Comparison of ENCODE assay signal across 9 cellular contexts in the genomic region with DNA sequence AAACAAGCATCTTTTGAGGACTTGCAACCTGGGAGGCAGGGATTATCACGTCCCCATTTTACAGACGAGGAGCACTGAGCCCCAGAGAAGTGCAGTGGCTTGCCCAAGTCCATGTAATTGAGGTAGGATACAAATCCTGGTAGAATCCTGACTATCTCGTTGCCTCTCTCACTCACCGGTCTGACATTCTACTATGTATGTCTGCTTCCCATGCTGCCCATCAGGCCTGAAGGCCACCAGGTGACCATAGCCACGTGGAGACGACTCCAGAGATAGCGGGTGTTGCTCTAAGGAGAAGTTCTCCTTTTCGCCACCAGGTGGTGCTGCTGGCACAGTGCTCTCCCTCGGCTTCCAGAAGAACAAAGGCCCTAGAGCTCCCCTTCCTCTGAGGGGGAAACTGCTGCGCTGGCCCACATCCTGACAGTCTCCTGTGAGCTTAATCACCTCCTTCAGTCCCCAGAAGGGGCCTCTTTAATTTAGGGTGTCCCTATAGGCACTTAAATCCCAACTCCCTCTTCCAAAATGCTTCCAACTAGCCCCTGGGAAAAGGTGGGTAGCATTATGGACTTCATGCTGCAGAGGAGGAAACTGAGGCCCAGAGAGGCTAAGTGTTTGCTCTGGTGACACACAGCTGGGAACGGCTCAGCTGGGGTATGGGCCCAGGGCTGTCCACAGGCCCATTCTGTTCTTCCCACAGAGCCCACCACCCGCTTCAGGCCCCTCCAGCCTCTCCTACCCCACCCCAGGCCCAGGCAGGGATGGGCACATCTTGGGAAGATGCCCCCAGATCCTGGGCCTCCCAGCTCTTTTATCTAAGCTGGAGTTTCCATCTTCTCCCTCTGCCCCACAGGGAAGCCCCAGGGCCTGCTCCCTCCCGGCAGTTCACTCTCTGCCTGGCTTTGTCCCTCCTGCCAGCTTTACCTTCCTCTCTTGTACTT. TPM values are rescaled to one million over a fixed set of nuclear protein-coding genes. Genes with fewer than 3 reads are reported as not detected.
DNase-seq lines count a peak whose midpoint lies in the region; FAIRE-seq and TF ChIP-seq lines count a peak whose summit lies in the region.
"Had no signal": no experiment of that assay in that cellular context is flagged by ENCODE, and none has a peak within 500 bp of the region (broad histone marks: within the 10 kb centered on the region; RNA-seq: fewer than 3 reads in every experiment).

No MANE protein-coding gene starts in this region.

- no peaks in the 10 kb centered on the region for H3K27me3 ChIP-seq in SK-N-SH (ENCODE audit: insufficient read depth)

- H3K4me1 ChIP-seq in SK-N-SH (ENCODE audit: control insufficient read depth in 1 of 2, insufficient read depth in 2 of 2, low read depth in 1 of 2, low read length in 1 of 2) = peaks cover 0 to 3% of the 10 kb centered on the region in 2 experiments; a peak in 1 of 4 replicates

- no peaks in the 10 kb centered on the region for H4K20me1 ChIP-seq in SK-N-SH (ENCODE audit: insufficient read depth)

- H3K79me2 ChIP-seq in SK-N-SH (ENCODE audit: insufficient read depth) = no peaks in the 10 kb centered on the region

- H3K4me1 Mint-ChIP-seq in activated naive CD4-positive, alpha-beta T cell treated with anti-CD3 and anti-CD28 coated beads, Interleukin-2, amount 10 ng/mL, durations not matched to agents 7 days and 5 days = peaks cover 42% of the 10 kb centered on the region
- H3K4me1 Mint-ChIP-seq in progenitor cell of endocrine pancreas (ENCODE audit: low read depth) = peaks cover 1% of the 10 kb centered on the region

- DNase-seq in DMS114 treated with DMSO at 0.1 percent for 48 hours (lab: John Stamatoyannopoulos, UW; ENCODE audit: unreplicated experiment) = peak; percentile 71
- peak; percentile 61 for DNase-seq in GOT3 (lab: John Stamatoyannopoulos, UW)
- DNase-seq in NAMALWA (ENCODE audit: low spot score) = peak; percentile 92
- DNase-seq in SK-N-SH = peak; percentile 95
- peak; percentile 93 for DNase-seq in activated naive CD4-positive, alpha-beta T cell treated with anti-CD3 and anti-CD28 coated beads, Interleukin-2, amount 10 ng/mL, durations not matched to agents 7 days and 5 days
- peak in 41 of 42 donors; percentile 71 to 95 (median 84) for DNase-seq in head of caudate nucleus
- peak; percentile 85 for DNase-seq in progenitor cell of endocrine pancreas (ENCODE audit: low spot score, unreplicated experiment)
- peak; percentile 92 for DNase-seq in urothelium cell line (ENCODE audit: low spot score)

- intact Hi-C loops in head of caudate nucleus (cut with DNase I) = loop anchor here (5.0 kb wide), 2 partner anchors 62 to 112 kb away; no protein-coding TSS in a partner anchor

- H3F3A ChIP-seq in SK-N-SH (replicated peaks; ENCODE audit: insufficient read depth) = peaks cover 5% of the 10 kb centered on the region

- no peaks in the 10 kb centered on the region for H3K36me3 Mint-ChIP-seq in activated naive CD4-positive, alpha-beta T cell treated with anti-CD3 and anti-CD28 coated beads, Interleukin-2, amount 10 ng/mL, durations not matched to agents 7 days and 5 days
- H3K36me3 Mint-ChIP-seq in progenitor cell of endocrine pancreas (ENCODE audit: insufficient read depth) = no peaks in the 10 kb centered on the region

- peak overlapping the region; percentile 15; the same call in 1 of the 2 replicates for H2AFZ ChIP-seq in SK-N-SH (ENCODE audit: low read depth)

- H3K27ac ChIP-seq in SK-N-SH (ENCODE audit: low read depth in 2 of 2, low read length in 1 of 2) = no peak overlapping the region

- no peaks in the 10 kb centered on the region for H3K9me3 ChIP-seq in SK-N-SH

- no peak for FAIRE-seq in urothelium cell line (lab: Jason Lieb, UNC)

- H3K4me3 Mint-ChIP-seq in activated naive CD4-positive, alpha-beta T cell treated with anti-CD3 and anti-CD28 coated beads, Interleukin-2, amount 10 ng/mL, durations not matched to agents 7 days and 5 days = peak overlapping the region; percentile 8
- no peak overlapping the region for H3K4me3 Mint-ChIP-seq in progenitor cell of endocrine pancreas (ENCODE audit: low read depth)

- no peak overlapping the region for H3K9ac ChIP-seq in SK-N-SH

- TF ChIP-seq EP300 in SK-N-SH (IDR thresholded peaks at IDR 0.05; ENCODE audit: borderline replicate concordance in 1 of 2, low read depth in 1 of 2, low read length in 1 of 2) = no peak

- TF ChIP-seq RAD21 in SK-N-SH (IDR thresholded peaks at IDR 0.05; ENCODE audit: low read length) = peak; percentile 95

- POLR2A ChIA-PET in SK-N-SH (lab: Yijun Ruan, JAX) = interaction anchor here (1.0 to 3.6 kb wide), 5 partner anchors 13 to 110 kb away, joined by 3 to 22 read pairs (median 5); no protein-coding TSS in a partner anchor

- H3K27me3 Mint-ChIP-seq in activated naive CD4-positive, alpha-beta T cell treated with anti-CD3 and anti-CD28 coated beads, Interleukin-2, amount 10 ng/mL, durations not matched to agents 7 days and 5 days = peaks cover 56% of the 10 kb centered on the region
- H3K27me3 Mint-ChIP-seq in progenitor cell of endocrine pancreas = peaks cover 32% of the 10 kb centered on the region

- WGBS in SK-N-SH (ENCODE audit: low lambda C conversion rate) = 30% methylated on average over 12 of the region's 13 CpGs

- peak; percentile 88 for TF ChIP-seq CTCF in SK-N-SH (IDR thresholded peaks at IDR 0.05)
- TF ChIP-seq CTCF in progenitor cell of endocrine pancreas (IDR thresholded peaks at IDR 0.05; ENCODE audit: unreplicated experiment) = peak; percentile 90

- CTCF ChIA-PET in SK-N-SH (lab: Yijun Ruan, JAX) = interaction anchor here (0.6 to 14.2 kb wide), 43 partner anchors 7 to 277 kb away, joined by 3 to 318 read pairs (median 5); a partner anchor contains a TSS
- CTCF ChIA-PET in activated naive CD4-positive, alpha-beta T cell treated with anti-CD3 and anti-CD28 coated beads, Interleukin-2, amount 10 ng/mL, durations not matched to agents 7 days and 5 days (lab: Charles Lee) = interaction anchor here (0.6 to 8.9 kb wide), 48 partner anchors 12 to 282 kb away, joined by 3 to 177 read pairs (median 5); a partner anchor contains a TSS

- H3K4me2 ChIP-seq in SK-N-SH = no peak overlapping the region

- no peaks in the 10 kb centered on the region for H3K36me3 ChIP-seq in SK-N-SH (replicated peaks in 1 of 2; ENCODE audit: control insufficient read depth in 1 of 2, insufficient read depth in 2 of 2, low read length in 1 of 2)

- no peaks in the 10 kb centered on the region for H3K9me3 Mint-ChIP-seq in activated naive CD4-positive, alpha-beta T cell treated with anti-CD3 and anti-CD28 coated beads, Interleukin-2, amount 10 ng/mL, durations not matched to agents 7 days and 5 days
- no peaks in the 10 kb centered on the region for H3K9me3 Mint-ChIP-seq in progenitor cell of endocrine pancreas (ENCODE audit: low read depth)

- H3K9me2 ChIP-seq in SK-N-SH = no peaks in the 10 kb centered on the region

- H3K4me3 ChIP-seq in SK-N-SH (ENCODE audit: low read depth in 2 of 2, low read length in 1 of 2) = no peak overlapping the region; a peak in 1 of 4 replicates

- peak overlapping the region; percentile 92 for H3K27ac Mint-ChIP-seq in activated naive CD4-positive, alpha-beta T cell treated with anti-CD3 and anti-CD28 coated beads, Interleukin-2, amount 10 ng/mL, durations not matched to agents 7 days and 5 days
- H3K27ac Mint-ChIP-seq in progenitor cell of endocrine pancreas = peak overlapping the region; percentile 83

TF ChIP-seq in SK-N-SH, 30 proteins besides CTCF, POLR2A, EP300 and RAD21 (continues in another document):
- 0 out of 2 replicates have a peak, but pooled peaks have one; percentile 5 for TF ChIP-seq RCOR1 (IDR thresholded peaks at IDR 0.05; ENCODE audit: low read length)
- TF ChIP-seq, protein P1, sequence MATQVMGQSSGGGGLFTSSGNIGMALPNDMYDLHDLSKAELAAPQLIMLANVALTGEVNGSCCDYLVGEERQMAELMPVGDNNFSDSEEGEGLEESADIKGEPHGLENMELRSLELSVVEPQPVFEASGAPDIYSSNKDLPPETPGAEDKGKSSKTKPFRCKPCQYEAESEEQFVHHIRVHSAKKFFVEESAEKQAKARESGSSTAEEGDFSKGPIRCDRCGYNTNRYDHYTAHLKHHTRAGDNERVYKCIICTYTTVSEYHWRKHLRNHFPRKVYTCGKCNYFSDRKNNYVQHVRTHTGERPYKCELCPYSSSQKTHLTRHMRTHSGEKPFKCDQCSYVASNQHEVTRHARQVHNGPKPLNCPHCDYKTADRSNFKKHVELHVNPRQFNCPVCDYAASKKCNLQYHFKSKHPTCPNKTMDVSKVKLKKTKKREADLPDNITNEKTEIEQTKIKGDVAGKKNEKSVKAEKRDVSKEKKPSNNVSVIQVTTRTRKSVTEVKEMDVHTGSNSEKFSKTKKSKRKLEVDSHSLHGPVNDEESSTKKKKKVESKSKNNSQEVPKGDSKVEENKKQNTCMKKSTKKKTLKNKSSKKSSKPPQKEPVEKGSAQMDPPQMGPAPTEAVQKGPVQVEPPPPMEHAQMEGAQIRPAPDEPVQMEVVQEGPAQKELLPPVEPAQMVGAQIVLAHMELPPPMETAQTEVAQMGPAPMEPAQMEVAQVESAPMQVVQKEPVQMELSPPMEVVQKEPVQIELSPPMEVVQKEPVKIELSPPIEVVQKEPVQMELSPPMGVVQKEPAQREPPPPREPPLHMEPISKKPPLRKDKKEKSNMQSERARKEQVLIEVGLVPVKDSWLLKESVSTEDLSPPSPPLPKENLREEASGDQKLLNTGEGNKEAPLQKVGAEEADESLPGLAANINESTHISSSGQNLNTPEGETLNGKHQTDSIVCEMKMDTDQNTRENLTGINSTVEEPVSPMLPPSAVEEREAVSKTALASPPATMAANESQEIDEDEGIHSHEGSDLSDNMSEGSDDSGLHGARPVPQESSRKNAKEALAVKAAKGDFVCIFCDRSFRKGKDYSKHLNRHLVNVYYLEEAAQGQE (IDR thresholded peaks at IDR 0.05; ENCODE audit: low read depth, low read length) = no peak
- TF ChIP-seq TAF1 (IDR thresholded peaks at IDR 0.05; ENCODE audit: borderline replicate concordance, low read depth, low read length) = no peak

RNA-seq across cellular contexts. Expression of a gene that starts 6.4 kb away (rescaled TPM):
- 0.03 TPM in 1 of 2 replicates, not detected in the other for polyA plus RNA-seq in SK-N-SH (2012; rRNA removed)
- polyA plus RNA-seq in SK-N-SH (2012; cell fraction: cytosol; rRNA removed) = not detected in 2 replicates
- not detected in 2 replicates for polyA plus RNA-seq in SK-N-SH (2012; cell fraction: nucleus; rRNA removed)
- total RNA-seq in progenitor cell of endocrine pancreas = not detected in 2 replicates
- total RNA-seq: glomerular endothelial cell had no signal

RNA-seq across cellular contexts. Expression of a gene that starts 9.8 kb away (rescaled TPM):
- not detected in 2 replicates for polyA plus RNA-seq in SK-N-SH (2012; rRNA removed)
- not detected in 2 replicates for polyA plus RNA-seq in SK-N-SH (2012; cell fraction: cytosol; rRNA removed)
- not detected in 2 replicates for polyA plus RNA-seq in SK-N-SH (2012; cell fraction: nucleus; rRNA removed)
- not detected in 2 replicates for total RNA-seq in progenitor cell of endocrine pancreas
- total RNA-seq: glomerular endothelial cell had no signal

RNA-seq across cellular contexts. Expression of a gene that starts 18.7 kb away (rescaled TPM):
- polyA plus RNA-seq in SK-N-SH (2012; rRNA removed) = 3.8 and 4.3 TPM in 2 replicates
- polyA plus RNA-seq in SK-N-SH (2012; cell fraction: cytosol; rRNA removed) = 1.2 and 3.0 TPM in 2 replicates
- 8.5 and 16.3 TPM in 2 replicates for polyA plus RNA-seq in SK-N-SH (2012; cell fraction: nucleus; rRNA removed)
- total RNA-seq in progenitor cell of endocrine pancreas = 4.0 and 4.7 TPM in 2 replicates

RNA-seq across cellular contexts. Expression of a gene that starts 32.9 kb away (rescaled TPM):
- 26.5 and 27.6 TPM in 2 replicates for polyA plus RNA-seq in SK-N-SH (2012; rRNA removed)
- 11.1 and 16.3 TPM in 2 replicates for polyA plus RNA-seq in SK-N-SH (2012; cell fraction: cytosol; rRNA removed)
- polyA plus RNA-seq in SK-N-SH (2012; cell fraction: nucleus; rRNA removed) = 31.0 and 67.8 TPM in 2 replicates
- total RNA-seq in progenitor cell of endocrine pancreas = 13.0 and 15.0 TPM in 2 replicates

RNA-seq across cellular contexts. Expression of a gene that starts 35.8 kb away (rescaled TPM):
- polyA plus RNA-seq in SK-N-SH (2012; rRNA removed) = 35.9 and 39.5 TPM in 2 replicates
- 28.3 and 36.2 TPM in 2 replicates for polyA plus RNA-seq in SK-N-SH (2012; cell fraction: cytosol; rRNA removed)
- 28.0 and 30.6 TPM in 2 replicates for polyA plus RNA-seq in SK-N-SH (2012; cell fraction: nucleus; rRNA removed)
- total RNA-seq in progenitor cell of endocrine pancreas = 40.2 and 43.0 TPM in 2 replicates
